16 cellular contexts compared by ENCODE assay signal in the genomic region with DNA sequence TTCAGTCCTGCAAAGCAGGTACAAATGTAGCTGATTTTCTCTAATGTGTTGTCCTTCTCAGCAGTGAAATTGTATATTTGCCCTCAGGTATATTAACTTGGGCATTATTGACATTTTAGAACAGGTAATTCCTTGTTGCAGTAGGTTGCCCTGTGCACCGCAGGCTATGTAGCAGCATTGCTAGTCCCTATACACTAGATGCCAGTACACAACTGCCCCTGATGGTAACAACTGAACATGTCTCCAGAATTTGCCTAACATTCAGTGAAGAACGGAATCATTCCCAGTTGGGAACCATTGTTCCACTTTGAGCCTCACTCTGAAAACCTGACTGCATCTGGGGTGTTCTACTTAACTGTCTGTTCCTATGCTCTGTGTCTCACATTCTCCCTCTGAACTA. TPM values are rescaled to one million over a fixed set of nuclear protein-coding genes. Genes with fewer than 3 reads are reported as not detected.
DNase-seq lines count a peak whose midpoint lies in the region; ATAC-seq and TF ChIP-seq lines count a peak whose summit lies in the region.
"Had no signal": no experiment of that assay in that cellular context is flagged by ENCODE, and none has a peak within 500 bp of the region (broad histone marks: within the 10 kb centered on the region; RNA-seq: fewer than 3 reads in every experiment).

No MANE protein-coding gene starts in this region.

- CTCF ChIA-PET in naive thymus-derived CD4-positive, alpha-beta T cell (lab: Charles Lee): no interaction called here

- H3K27me3 ChIP-seq in foreskin keratinocyte (no peaks in the 10 kb centered on the region), left lung (no peaks in the 10 kb centered on the region)
- no peaks in the 10 kb centered on the region for H3K27me3 ChIP-seq in naive thymus-derived CD4-positive, alpha-beta T cell (ENCODE audit: control insufficient read depth in 2 of 2, insufficient read depth in 2 of 2, low read length in 2 of 2)
- H3K27me3 ChIP-seq: transverse colon had no signal

- H3K36me3 Mint-ChIP-seq in naive thymus-derived CD4-positive, alpha-beta T cell: no peaks in the 10 kb centered on the region
- H3K36me3 Mint-ChIP-seq: activated naive CD8-positive, alpha-beta T cell had no signal

- in situ Hi-C loops in SK-MEL-5 (cut with HindIII; ENCODE audit: low pct_unique_long_range_greater_than_20kb, low sequenced_read_pairs): no loop called here

- no peaks in the 10 kb centered on the region for H3K4me1 Mint-ChIP-seq in stimulated activated naive CD8-positive, alpha-beta T cell treated with anti-CD3 and anti-CD28 coated beads, Interleukin-15, amount 100 ng/mL, for 72 hours
- H3K4me1 Mint-ChIP-seq in naive thymus-derived CD4-positive, alpha-beta T cell: peaks cover 0 to 6% (median 4%) of the 10 kb centered on the region in 7 donors

- H3K4me3 Mint-ChIP-seq in stimulated activated naive CD8-positive, alpha-beta T cell treated with anti-CD3 and anti-CD28 coated beads, Interleukin-15, amount 100 ng/mL, for 72 hours: no peak overlapping the region
- H3K4me3 Mint-ChIP-seq in naive thymus-derived CD4-positive, alpha-beta T cell: no peak overlapping the region
- H3K4me3 Mint-ChIP-seq: activated naive CD8-positive, alpha-beta T cell had no signal

- peaks cover 3 to 6% of the 10 kb centered on the region in 2 donors for H3K9me3 Mint-ChIP-seq in stimulated activated naive CD8-positive, alpha-beta T cell treated with anti-CD3 and anti-CD28 coated beads, Interleukin-15, amount 100 ng/mL, for 72 hours
- peaks cover 0 to 10% (median 3%) of the 10 kb centered on the region in 11 donors for H3K9me3 Mint-ChIP-seq in naive thymus-derived CD4-positive, alpha-beta T cell

- H3K27ac ChIP-seq in foreskin keratinocyte (no peak overlapping the region), left lung (no peak overlapping the region)
- H3K27ac ChIP-seq in naive thymus-derived CD4-positive, alpha-beta T cell (ENCODE audit: low read depth, low read length): no peak overlapping the region
- H3K27ac ChIP-seq: KMS-11, transverse colon had no signal

- no peaks in the 10 kb centered on the region for H3K27me3 Mint-ChIP-seq in stimulated activated naive CD8-positive, alpha-beta T cell treated with anti-CD3 and anti-CD28 coated beads, Interleukin-15, amount 100 ng/mL, for 72 hours
- peaks cover 0 to 3% (median 0%) of the 10 kb centered on the region in 5 donors for H3K27me3 Mint-ChIP-seq in naive thymus-derived CD4-positive, alpha-beta T cell

- TF ChIP-seq CTCF in foreskin keratinocyte (conservative IDR thresholded peaks at IDR 0.05) (no peak), left lung (IDR thresholded peaks at IDR 0.05) (no peak)

- no peaks in the 10 kb centered on the region for H3K36me3 ChIP-seq in naive thymus-derived CD4-positive, alpha-beta T cell (ENCODE audit: control insufficient read depth in 2 of 3, insufficient read depth in 3 of 3, low read length in 3 of 3)
- no peaks in the 10 kb centered on the region for H3K36me3 ChIP-seq in left lung
- H3K36me3 ChIP-seq: transverse colon had no signal

- H3K4me3 ChIP-seq in naive thymus-derived CD4-positive, alpha-beta T cell (ENCODE audit: low read length): no peak overlapping the region
- H3K4me3 ChIP-seq in left lung: no peak overlapping the region
- H3K4me3 ChIP-seq: transverse colon had no signal

- H3K4me1 ChIP-seq in foreskin keratinocyte (no peaks in the 10 kb centered on the region), left lung (peaks cover 6 to 33% of the 10 kb centered on the region in 2 donors)
- H3K4me1 ChIP-seq in naive thymus-derived CD4-positive, alpha-beta T cell (ENCODE audit: control insufficient read depth in 2 of 2, insufficient read depth in 2 of 2, low read length in 2 of 2): no peaks in the 10 kb centered on the region

- intact Hi-C loops in naive thymus-derived CD4-positive, alpha-beta T cell (cut with micrococcal nuclease): no loop called here
- intact Hi-C loops in left lung (cut with DNase I): loop anchor here in 1 of 2 donors (5.0 kb wide), 1 partner anchor 75 kb away; no protein-coding TSS in a partner anchor

- H3K27ac Mint-ChIP-seq in stimulated activated naive CD8-positive, alpha-beta T cell treated with anti-CD3 and anti-CD28 coated beads, Interleukin-15, amount 100 ng/mL, for 72 hours: no peak overlapping the region
- H3K27ac Mint-ChIP-seq in naive thymus-derived CD4-positive, alpha-beta T cell: no peak overlapping the region
- H3K27ac Mint-ChIP-seq: activated naive CD8-positive, alpha-beta T cell had no signal

- peak; percentile 49 for ATAC-seq in stimulated activated naive CD8-positive, alpha-beta T cell treated with anti-CD3 and anti-CD28 coated beads, Interleukin-15, amount 100 ng/mL, for 72 hours
- ATAC-seq in stimulated activated naive CD8-positive, alpha-beta T cell treated with anti-CD3 and anti-CD28 coated beads, Interleukin-15, Interleukin-2, amounts not matched to agents 100 U/mL and 50 U/mL, for 24 hours: no peak
- peak; percentile 11 for ATAC-seq in foreskin keratinocyte
- no peak for ATAC-seq in naive thymus-derived CD4-positive, alpha-beta T cell
- no peak for ATAC-seq in HG03280 (IDR thresholded peaks at IDR 0.05; ENCODE audit: unreplicated experiment)
- ATAC-seq in left lung: no peak

- no peak for DNase-seq in stimulated activated naive CD8-positive, alpha-beta T cell treated with anti-CD3 and anti-CD28 coated beads, Interleukin-15, amount 100 ng/mL, for 72 hours
- DNase-seq in stimulated activated naive CD8-positive, alpha-beta T cell treated with anti-CD3 and anti-CD28 coated beads, Interleukin-15, Interleukin-2, amounts not matched to agents 100 U/mL and 50 U/mL, for 24 hours: no peak
- DNase-seq in SK-MEL-5 (ENCODE audit: low read depth, low spot score) (peak; percentile 55), foreskin keratinocyte (no peak), NCI-H524 (lab: John Stamatoyannopoulos, UW) (no peak), left lung (no peak)
- no peak for DNase-seq in naive thymus-derived CD4-positive, alpha-beta T cell
- DNase-seq: activated CD4-positive, alpha-beta T cell treated with anti-CD3 and anti-CD28 coated beads for 4 hours; caudate nucleus; NCI-H510A treated with DMSO at 0.1 percent for 48 hours; stimulated activated CD4-positive, alpha-beta T cell treated with anti-CD3 and anti-CD28 coated beads, Interleukin-4, amount 100 ng/mL, for 4 hours; transverse colon had no signal

- POLR2A ChIA-PET in naive thymus-derived CD4-positive, alpha-beta T cell (lab: Charles Lee): no interaction called here

- no peaks in the 10 kb centered on the region for H3K9me3 ChIP-seq in naive thymus-derived CD4-positive, alpha-beta T cell (ENCODE audit: control insufficient read depth in 2 of 3, low read length in 3 of 3)
- H3K9me3 ChIP-seq in left lung: peaks cover 0 to 4% of the 10 kb centered on the region in 2 donors
- H3K9me3 ChIP-seq: Caco-2, transverse colon had no signal

RNA-seq across cellular contexts. Expression of a gene that starts 23.1 kb away (rescaled TPM):
- 15.3 and 20.5 TPM in 2 replicates for total RNA-seq in SK-MEL-5 (2014; rRNA removed; shearing (Covaris generic))
- 15.8 and 18.8 TPM in 2 replicates for polyA plus RNA-seq in SK-MEL-5 (2015; cell fraction: cytosol; rRNA removed)
- 6.3 and 9.6 TPM in 2 replicates for polyA plus RNA-seq in SK-MEL-5 (2015; cell fraction: nucleus; rRNA removed)
- 0.42 and 0.54 TPM in 2 replicates for total RNA-seq in foreskin keratinocyte
- polyA plus RNA-seq in foreskin keratinocyte: 0.14 and 0.16 TPM in 2 replicates
- 1 to 10 TPM in 1 of 5 experiments, under 1 TPM in 2, not detected in 2; 0.15 to 1.2 (median 0.56) TPM for total RNA-seq in naive thymus-derived CD4-positive, alpha-beta T cell
- polyA plus RNA-seq in naive thymus-derived CD4-positive, alpha-beta T cell: not detected
- total RNA-seq in left lung: 100 to 1,000 TPM; 187 to 300 TPM

Comparison
In these comparisons a context has a peak if more than half of its experiments do, and no peak if none do; other contexts are left out.
1. ATAC-seq: peak in stimulated activated naive CD8-positive, alpha-beta T cell treated with anti-CD3 and anti-CD28 coated beads, Interleukin-15, amount 100 ng/mL, for 72 hours (single experiment) and foreskin keratinocyte (single experiment); none in stimulated activated naive CD8-positive, alpha-beta T cell treated with anti-CD3 and anti-CD28 coated beads, Interleukin-15, Interleukin-2, amounts not matched to agents 100 U/mL and 50 U/mL, for 24 hours (single experiment), naive thymus-derived CD4-positive, alpha-beta T cell (single experiment), HG03280 (single experiment) and left lung (single experiment).